9 cellular contexts compared by ENCODE assay signal in the genomic region with DNA sequence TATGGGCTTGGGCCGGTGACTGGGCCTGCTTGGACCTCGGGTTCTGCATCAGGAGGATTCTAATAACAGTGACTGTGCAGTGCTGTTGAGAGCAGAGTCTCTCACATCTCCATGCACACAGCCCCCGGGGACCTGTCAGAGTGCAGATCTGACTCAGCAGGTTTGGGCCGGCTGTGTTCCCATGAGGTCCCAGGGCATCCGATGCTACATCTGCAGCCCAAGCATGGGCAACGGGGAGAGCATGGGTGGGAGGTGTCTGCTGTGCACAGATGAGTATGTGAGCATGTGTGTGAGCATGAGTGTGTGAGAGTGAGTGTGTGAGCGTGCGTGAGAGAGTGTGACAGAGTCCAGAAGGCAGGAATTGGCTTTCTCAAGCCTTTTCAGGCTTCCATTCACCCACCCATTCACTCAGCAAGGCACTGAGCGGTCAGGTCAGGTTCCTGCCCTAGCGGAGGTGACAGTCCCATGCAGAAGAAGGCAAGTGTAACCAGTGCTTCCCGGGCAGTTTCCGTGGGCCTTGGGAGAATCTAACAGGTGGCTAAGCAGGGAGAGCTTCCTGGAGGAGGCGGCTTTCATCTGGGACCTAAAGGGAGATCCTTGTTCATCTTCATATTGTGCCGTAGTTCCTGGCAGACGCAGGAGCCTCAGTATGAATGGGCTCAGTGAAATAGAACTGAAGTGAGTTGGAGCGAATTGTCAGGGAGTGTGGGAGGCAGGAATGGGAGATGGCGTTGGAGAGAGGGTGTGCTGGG.
DNase-seq lines count a peak whose midpoint lies in the region; ATAC-seq and TF ChIP-seq lines count a peak whose summit lies in the region.
"Had no signal": no experiment of that assay in that cellular context is flagged by ENCODE, and none has a peak within 500 bp of the region (broad histone marks: within the 10 kb centered on the region; RNA-seq: fewer than 3 reads in every experiment).

No MANE protein-coding gene starts in this region.

- no peak for TF ChIP-seq CTCF in osteoblast (IDR thresholded peaks at IDR 0.05; ENCODE audit: extremely low read depth, low read depth, low read length)

- H3K9me3 Mint-ChIP-seq in T-helper 2 cell treated with Interferon-gamma antibody and Interleukin-4, amounts not matched to agents 5 μg/mL and 100 μg/mL, for 36 hours, result no peaks in the 10 kb centered on the region

- H4K20me1 ChIP-seq in osteoblast (ENCODE audit: insufficient read depth, low read length), result no peaks in the 10 kb centered on the region

- H3K4me3 Mint-ChIP-seq in T-helper 2 cell treated with Interferon-gamma antibody and Interleukin-4, amounts not matched to agents 5 μg/mL and 100 μg/mL, for 36 hours, result no peak overlapping the region
- H3K4me3 Mint-ChIP-seq: naive thymus-derived CD8-positive, alpha-beta T cell had no signal

- no peaks in the 10 kb centered on the region for H3K4me1 Mint-ChIP-seq in T-helper 2 cell treated with Interferon-gamma antibody and Interleukin-4, amounts not matched to agents 5 μg/mL and 100 μg/mL, for 36 hours (ENCODE audit: low read depth)
- H3K4me1 Mint-ChIP-seq: naive thymus-derived CD8-positive, alpha-beta T cell had no signal

- H3K27ac Mint-ChIP-seq in T-helper 2 cell treated with Interferon-gamma antibody and Interleukin-4, amounts not matched to agents 5 μg/mL and 100 μg/mL, for 36 hours, result no peak overlapping the region
- H3K27ac Mint-ChIP-seq: naive thymus-derived CD8-positive, alpha-beta T cell had no signal

- peak; percentile 72 for ATAC-seq in GM18870 (IDR thresholded peaks at IDR 0.05; ENCODE audit: unreplicated experiment)
- peak; percentile 90 for ATAC-seq in GM21737 (IDR thresholded peaks at IDR 0.05; ENCODE audit: unreplicated experiment)
- peak; percentile 92 for ATAC-seq in HG03565 (IDR thresholded peaks at IDR 0.05; ENCODE audit: unreplicated experiment)
- ATAC-seq: naive thymus-derived CD8-positive, alpha-beta T cell had no signal

- peaks cover 4% of the 10 kb centered on the region for H3K4me1 ChIP-seq in osteoblast (ENCODE audit: insufficient read depth, low read length)

- DNase-seq in osteoblast (ENCODE audit: insufficient read length, low spot score, missing footprints), result peak; percentile 98
- no peak for DNase-seq in H7
- DNase-seq in DMS79 (lab: John Stamatoyannopoulos, UW), result no peak
- DNase-seq in T-helper 2 cell treated with Interferon-gamma antibody and Interleukin-4, amounts not matched to agents 5 μg/mL and 100 μg/mL, for 36 hours (ENCODE audit: low spot score), result no peak
- DNase-seq: activated naive CD4-positive, alpha-beta T cell treated with anti-CD3 and anti-CD28 coated beads, Interleukin-2, amount 50 U/mL, for 16 hours; naive thymus-derived CD8-positive, alpha-beta T cell had no signal

- no peak overlapping the region for H3K4me3 ChIP-seq in osteoblast (ENCODE audit: insufficient read depth, low read length)
- H3K4me3 ChIP-seq in H7 (ENCODE audit: insufficient read depth, low read depth, low read length), result no peak overlapping the region

- H2AFZ ChIP-seq in osteoblast (ENCODE audit: low read length), result no peak overlapping the region

- H3K9me3 ChIP-seq in osteoblast (ENCODE audit: low read depth, low read length), result no peaks in the 10 kb centered on the region

- no peak overlapping the region for H3K4me2 ChIP-seq in osteoblast (ENCODE audit: insufficient read depth, low read length)

- H3K27me3 Mint-ChIP-seq in T-helper 2 cell treated with Interferon-gamma antibody and Interleukin-4, amounts not matched to agents 5 μg/mL and 100 μg/mL, for 36 hours (ENCODE audit: low read depth), result no peaks in the 10 kb centered on the region

- no peaks in the 10 kb centered on the region for H3K36me3 Mint-ChIP-seq in T-helper 2 cell treated with Interferon-gamma antibody and Interleukin-4, amounts not matched to agents 5 μg/mL and 100 μg/mL, for 36 hours (ENCODE audit: low read depth)
- H3K36me3 Mint-ChIP-seq: naive thymus-derived CD8-positive, alpha-beta T cell had no signal

- peaks cover 40% of the 10 kb centered on the region for H3K27me3 ChIP-seq in osteoblast (ENCODE audit: insufficient read depth, low read length)
- H3K27me3 ChIP-seq in H7 (ENCODE audit: control insufficient read depth, insufficient read depth, low read length), result no peaks in the 10 kb centered on the region

- H3K27ac ChIP-seq in osteoblast (ENCODE audit: low read depth, low read length), result no peak overlapping the region

- no peaks in the 10 kb centered on the region for H3K36me3 ChIP-seq in osteoblast (ENCODE audit: insufficient read depth, low read length)
- H3K36me3 ChIP-seq in H7 (replicated peaks; ENCODE audit: control insufficient read depth, insufficient read depth, low read length), result no peaks in the 10 kb centered on the region

- H3K79me2 ChIP-seq in osteoblast (ENCODE audit: insufficient read depth, low read length), result no peaks in the 10 kb centered on the region
